ENCODE assay signal across 1 cellular context in genomic region chr9:112174965-112175795, GRCh38.
TF ChIP-seq lines count a peak whose summit lies in the region.

SUSD1 (minus strand) TSS chr9:112175297; CDS start chr9:112175235, 62 bp downstream.

TF ChIP-seq in K562, 482 proteins besides CTCF, POLR2A, EP300 and RAD21 (continued from another document and continues in another):
- TF ChIP-seq ARID3B (CRISPR knock-in tag; IDR thresholded peaks at IDR 0.05; ENCODE audit: borderline replicate concordance) (no peak), GTF2E2 (tag; IDR thresholded peaks at IDR 0.05) (no peak; the same call in 1 of the 2 replicates), PRMT5 (CRISPR knock-in tag; IDR thresholded peaks at IDR 0.05) (no peak), RB1 (IDR thresholded peaks at IDR 0.05; ENCODE audit: low read depth) (no peak), SNIP1 (IDR thresholded peaks at IDR 0.05; ENCODE audit: low read depth) (no peak), CBFA2T3 (IDR thresholded peaks at IDR 0.05) (no peak), HMGN3 (IDR thresholded peaks at IDR 0.05; ENCODE audit: borderline replicate concordance, extremely low read depth, insufficient read length, low read depth, low read length) (peak; percentile 91), ZBED1 (IDR thresholded peaks at IDR 0.05) (no peak), SRSF1 (IDR thresholded peaks at IDR 0.05; ENCODE audit: low read depth, low read length) (no peak), WHSC1 (IDR thresholded peaks at IDR 0.05; ENCODE audit: low read length) (no peak), BMI1 (IDR thresholded peaks at IDR 0.05; ENCODE audit: low read length) (no peak), CEBPG (CRISPR knock-in tag; IDR thresholded peaks at IDR 0.05) (no peak), CEBPG (tag; conservative IDR thresholded peaks at IDR 0.05 in 1 of 2, IDR thresholded peaks at IDR 0.05 in 1 of 2) (no peak), OTX1 (CRISPR knock-in tag; IDR thresholded peaks at IDR 0.05) (no peak), SMAD3 (CRISPR knock-in tag; conservative IDR thresholded peaks at IDR 0.05) (no peak), FOXM1 (IDR thresholded peaks at IDR 0.05; ENCODE audit: low read depth) (no peak), FOXM1 (CRISPR knock-in tag; IDR thresholded peaks at IDR 0.05; ENCODE audit: low read depth) (no peak), NCOR1 (IDR thresholded peaks at IDR 0.05) (no peak), ZNF174 (CRISPR knock-in tag; IDR thresholded peaks at IDR 0.05) (no peak), PHB2 (IDR thresholded peaks at IDR 0.05; ENCODE audit: low read depth) (no peak), SLC30A9 (CRISPR knock-in tag; IDR thresholded peaks at IDR 0.05) (no peak), POLR2H (tag; IDR thresholded peaks at IDR 0.05; ENCODE audit: low read depth) (0 out of 2 replicates have a peak, but pooled peaks have one; percentile 28), SAFB2 (IDR thresholded peaks at IDR 0.05; ENCODE audit: borderline replicate concordance, low read depth, low read length, severe bottlenecking) (no peak), NUFIP1 (IDR thresholded peaks at IDR 0.05; ENCODE audit: partially characterized antibody) (no peak), RBFOX2 (IDR thresholded peaks at IDR 0.05; ENCODE audit: low read depth, low read length) (peak; percentile 93), ZNF124 (CRISPR knock-in tag; IDR thresholded peaks at IDR 0.05) (no peak), ZNF316 (IDR thresholded peaks at IDR 0.05) (peak; percentile 35; the same call in 1 of the 2 replicates), ZNF23 (CRISPR knock-in tag; IDR thresholded peaks at IDR 0.05) (no peak), ZBTB2 (IDR thresholded peaks at IDR 0.05) (0 out of 2 replicates have a peak, but pooled peaks have one; percentile 16), ZNF395 (CRISPR knock-in tag; IDR thresholded peaks at IDR 0.05) (no peak), PYGO2 (tag; IDR thresholded peaks at IDR 0.05) (no peak), FOXJ2 (tag; IDR thresholded peaks at IDR 0.05) (no peak), POLR2G (IDR thresholded peaks at IDR 0.05; ENCODE audit: low read depth, low read length) (peak; percentile 90), MAFF (IDR thresholded peaks at IDR 0.05; ENCODE audit: low read length) (no peak), ELF1 (tag; IDR thresholded peaks at IDR 0.05) (no peak), ZNF445 (CRISPR knock-in tag; IDR thresholded peaks at IDR 0.05; ENCODE audit: low read depth) (no peak), KAT7 (CRISPR knock-in tag; IDR thresholded peaks at IDR 0.05; ENCODE audit: borderline replicate concordance) (no peak), COPS2 (conservative IDR thresholded peaks at IDR 0.05) (no peak), MITF (IDR thresholded peaks at IDR 0.05) (no peak), EP400 (IDR thresholded peaks at IDR 0.05) (no peak), CHD7 (IDR thresholded peaks at IDR 0.05; ENCODE audit: low read depth, low read length) (no peak), NFIC (IDR thresholded peaks at IDR 0.05) (no peak), SMAD4 (CRISPR knock-in tag; conservative IDR thresholded peaks at IDR 0.05) (peak; percentile 93), ZNF175 (CRISPR knock-in tag; IDR thresholded peaks at IDR 0.05; ENCODE audit: low read depth) (no peak), DIDO1 (tag; IDR thresholded peaks at IDR 0.05; ENCODE audit: low read depth) (no peak), IRF2 (CRISPR knock-in tag; IDR thresholded peaks at IDR 0.05) (no peak), EHMT2 (IDR thresholded peaks at IDR 0.05) (no peak), JUND (IDR thresholded peaks at IDR 0.05; ENCODE audit: borderline replicate concordance, low read depth, low read length) (no peak), JUND (tag; IDR thresholded peaks at IDR 0.05; ENCODE audit: borderline replicate concordance, low read depth, low read length) (no peak)
- TF ChIP-seq, protein P1, sequence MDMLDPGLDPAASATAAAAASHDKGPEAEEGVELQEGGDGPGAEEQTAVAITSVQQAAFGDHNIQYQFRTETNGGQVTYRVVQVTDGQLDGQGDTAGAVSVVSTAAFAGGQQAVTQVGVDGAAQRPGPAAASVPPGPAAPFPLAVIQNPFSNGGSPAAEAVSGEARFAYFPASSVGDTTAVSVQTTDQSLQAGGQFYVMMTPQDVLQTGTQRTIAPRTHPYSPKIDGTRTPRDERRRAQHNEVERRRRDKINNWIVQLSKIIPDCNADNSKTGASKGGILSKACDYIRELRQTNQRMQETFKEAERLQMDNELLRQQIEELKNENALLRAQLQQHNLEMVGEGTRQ (CRISPR knock-in tag; IDR thresholded peaks at IDR 0.05): no peak
- TF ChIP-seq, protein P2, sequence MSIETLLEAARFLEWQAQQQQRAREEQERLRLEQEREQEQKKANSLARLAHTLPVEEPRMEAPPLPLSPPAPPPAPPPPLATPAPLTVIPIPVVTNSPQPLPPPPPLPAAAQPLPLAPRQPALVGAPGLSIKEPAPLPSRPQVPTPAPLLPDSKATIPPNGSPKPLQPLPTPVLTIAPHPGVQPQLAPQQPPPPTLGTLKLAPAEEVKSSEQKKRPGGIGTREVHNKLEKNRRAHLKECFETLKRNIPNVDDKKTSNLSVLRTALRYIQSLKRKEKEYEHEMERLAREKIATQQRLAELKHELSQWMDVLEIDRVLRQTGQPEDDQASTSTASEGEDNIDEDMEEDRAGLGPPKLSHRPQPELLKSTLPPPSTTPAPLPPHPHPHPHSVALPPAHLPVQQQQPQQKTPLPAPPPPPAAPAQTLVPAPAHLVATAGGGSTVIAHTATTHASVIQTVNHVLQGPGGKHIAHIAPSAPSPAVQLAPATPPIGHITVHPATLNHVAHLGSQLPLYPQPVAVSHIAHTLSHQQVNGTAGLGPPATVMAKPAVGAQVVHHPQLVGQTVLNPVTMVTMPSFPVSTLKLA (conservative IDR thresholded peaks at IDR 0.05): no peak
- TF ChIP-seq, protein P3, sequence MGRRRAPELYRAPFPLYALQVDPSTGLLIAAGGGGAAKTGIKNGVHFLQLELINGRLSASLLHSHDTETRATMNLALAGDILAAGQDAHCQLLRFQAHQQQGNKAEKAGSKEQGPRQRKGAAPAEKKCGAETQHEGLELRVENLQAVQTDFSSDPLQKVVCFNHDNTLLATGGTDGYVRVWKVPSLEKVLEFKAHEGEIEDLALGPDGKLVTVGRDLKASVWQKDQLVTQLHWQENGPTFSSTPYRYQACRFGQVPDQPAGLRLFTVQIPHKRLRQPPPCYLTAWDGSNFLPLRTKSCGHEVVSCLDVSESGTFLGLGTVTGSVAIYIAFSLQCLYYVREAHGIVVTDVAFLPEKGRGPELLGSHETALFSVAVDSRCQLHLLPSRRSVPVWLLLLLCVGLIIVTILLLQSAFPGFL (CRISPR knock-in tag; IDR thresholded peaks at IDR 0.05): no peak
